9 cellular contexts compared by ENCODE assay signal in genomic region chr14:80587096-80587724, GRCh38.
A peak's percentile ranks its signal among the peaks of the same experiment; 100 is the strongest.
DNase-seq lines count a peak whose midpoint lies in the region; ATAC-seq and TF ChIP-seq lines count a peak whose summit lies in the region.
"Had no signal": no experiment of that assay in that cellular context is flagged by ENCODE, and none has a peak within 500 bp of the region (broad histone marks: within the 10 kb centered on the region; RNA-seq: fewer than 3 reads in every experiment).

No MANE protein-coding gene starts in this region.

- H3K27me3 Mint-ChIP-seq in stimulated activated memory B cell treated with anti-CD40 and anti-IgM and Interleukin-4, amounts not matched to agents 10 μg/mL and 1 μg/mL and 100 μg/mL, for 72 hours = no peaks in the 10 kb centered on the region
- H3K27me3 Mint-ChIP-seq: memory B cell had no signal

- no peak overlapping the region for H2AFZ ChIP-seq in SU-DHL-6 (ENCODE audit: low read depth, low read length, severe bottlenecking)

- H3K27ac ChIP-seq in cardiac muscle cell (no peak overlapping the region), right cardiac atrium (ENCODE audit: low read length) (no peak overlapping the region), SU-DHL-6 (ENCODE audit: low read depth, low read length) (no peak overlapping the region)

- intact Hi-C loops in right cardiac atrium (cut with DNase I) = no loop called here

- WGBS in right cardiac atrium = 73% methylated on average over 3 of the region's 3 CpGs

- peak; percentile 65 for TF ChIP-seq CTCF in cardiac muscle cell (IDR thresholded peaks at IDR 0.05; ENCODE audit: low read depth, low read length)
- TF ChIP-seq CTCF in SU-DHL-6 (IDR thresholded peaks at IDR 0.05; ENCODE audit: insufficient read depth, low read length, poor library complexity, severe bottlenecking) = peak; percentile 50
- peak; percentile 71 for TF ChIP-seq CTCF in fibroblast of pulmonary artery (IDR thresholded peaks at IDR 0.05; ENCODE audit: low read length, missing control alignments)

- H3K27me3 ChIP-seq in cardiac muscle cell (no peaks in the 10 kb centered on the region), right cardiac atrium (ENCODE audit: control insufficient read depth, insufficient read depth) (no peaks in the 10 kb centered on the region), SU-DHL-6 (ENCODE audit: low read length) (no peaks in the 10 kb centered on the region)

- no peaks in the 10 kb centered on the region for H3K79me2 ChIP-seq in SU-DHL-6 (ENCODE audit: insufficient read depth, low read length)

- ATAC-seq in right cardiac atrium (no peak), GM21360 (IDR thresholded peaks at IDR 0.05; ENCODE audit: unreplicated experiment) (peak; percentile 96), HG03469 (IDR thresholded peaks at IDR 0.05; ENCODE audit: unreplicated experiment) (peak; percentile 94)
- ATAC-seq in stimulated activated memory B cell treated with anti-CD40 and anti-IgM and Interleukin-4, amounts not matched to agents 10 μg/mL and 1 μg/mL and 100 μg/mL, for 72 hours = peak; percentile 68

- H4K20me1 ChIP-seq in SU-DHL-6 (ENCODE audit: low read depth, low read length) = no peaks in the 10 kb centered on the region

- no peaks in the 10 kb centered on the region for H3K36me3 ChIP-seq in cardiac muscle cell
- no peaks in the 10 kb centered on the region for H3K36me3 ChIP-seq in SU-DHL-6 (ENCODE audit: low read length)

- no peaks in the 10 kb centered on the region for H3K9me3 ChIP-seq in cardiac muscle cell (ENCODE audit: low read depth)
- no peaks in the 10 kb centered on the region for H3K9me3 ChIP-seq in right cardiac atrium (ENCODE audit: control insufficient read depth, low read length)
- no peaks in the 10 kb centered on the region for H3K9me3 ChIP-seq in SU-DHL-6 (ENCODE audit: insufficient read depth, low read length)

- no peaks in the 10 kb centered on the region for H3F3A ChIP-seq in SU-DHL-6 (ENCODE audit: insufficient read depth)

- no peak overlapping the region for H3K4me2 ChIP-seq in SU-DHL-6 (ENCODE audit: low read depth, low read length, poor library complexity, severe bottlenecking)

- H3K4me1 ChIP-seq in cardiac muscle cell (ENCODE audit: low read depth) = peaks cover 20% of the 10 kb centered on the region
- no peaks in the 10 kb centered on the region for H3K4me1 ChIP-seq in right cardiac atrium (ENCODE audit: control insufficient read depth, insufficient read depth, low read length)

- H3K4me1 Mint-ChIP-seq in stimulated activated memory B cell treated with anti-CD40 and anti-IgM and Interleukin-4, amounts not matched to agents 10 μg/mL and 1 μg/mL and 100 μg/mL, for 72 hours = peaks cover 6% of the 10 kb centered on the region
- H3K4me1 Mint-ChIP-seq: memory B cell had no signal

- H3K4me3 Mint-ChIP-seq in stimulated activated memory B cell treated with anti-CD40 and anti-IgM and Interleukin-4, amounts not matched to agents 10 μg/mL and 1 μg/mL and 100 μg/mL, for 72 hours = no peak overlapping the region
- H3K4me3 Mint-ChIP-seq: memory B cell had no signal

- peaks cover 3% of the 10 kb centered on the region for H3K9me3 Mint-ChIP-seq in stimulated activated memory B cell treated with anti-CD40 and anti-IgM and Interleukin-4, amounts not matched to agents 10 μg/mL and 1 μg/mL and 100 μg/mL, for 72 hours

- peak; percentile 28 to 71 for DNase-seq in cardiac muscle cell (ENCODE audit: low read depth in 1 of 2, low spot score in 1 of 2)
- DNase-seq in right cardiac atrium = no peak
- DNase-seq in fibroblast of pulmonary artery (ENCODE audit: low read depth) = peak; percentile 70
- no peak for DNase-seq in NK-92 treated with Interleukin-12 subunit alpha and Interleukin-12 subunit beta, amount 100 ng/mL, for 24 hours (lab: John Stamatoyannopoulos, UW)

- peaks cover 16% of the 10 kb centered on the region for H3K36me3 Mint-ChIP-seq in stimulated activated memory B cell treated with anti-CD40 and anti-IgM and Interleukin-4, amounts not matched to agents 10 μg/mL and 1 μg/mL and 100 μg/mL, for 72 hours

- H3K9ac ChIP-seq in SU-DHL-6 (ENCODE audit: low read length) = no peak overlapping the region

- H3K9me2 ChIP-seq in SU-DHL-6 (replicated peaks; ENCODE audit: insufficient read depth, low read length) = no peaks in the 10 kb centered on the region

- no peak overlapping the region for H3K27ac Mint-ChIP-seq in stimulated activated memory B cell treated with anti-CD40 and anti-IgM and Interleukin-4, amounts not matched to agents 10 μg/mL and 1 μg/mL and 100 μg/mL, for 72 hours
- H3K27ac Mint-ChIP-seq: memory B cell had no signal

- H3K4me3 ChIP-seq in cardiac muscle cell (no peak overlapping the region), right cardiac atrium (ENCODE audit: low read length) (no peak overlapping the region), SU-DHL-6 (ENCODE audit: insufficient read depth, low read length, poor library complexity, severe bottlenecking) (no peak overlapping the region), fibroblast of pulmonary artery (replicated peaks; ENCODE audit: low read depth, low read length) (no peak overlapping the region)

Comparison
In these comparisons a context has a peak if more than half of its experiments do, and no peak if none do; other contexts are left out.
1. DNase-seq: peak in cardiac muscle cell (2 of 2) and fibroblast of pulmonary artery (single experiment); none in right cardiac atrium (0 of 3) and NK-92 treated with Interleukin-12 subunit alpha and Interleukin-12 subunit beta, amount 100 ng/mL, for 24 hours (single experiment).
2. ATAC-seq: peak in GM21360 (single experiment), HG03469 (single experiment) and stimulated activated memory B cell treated with anti-CD40 and anti-IgM and Interleukin-4, amounts not matched to agents 10 μg/mL and 1 μg/mL and 100 μg/mL, for 72 hours (single experiment); none in right cardiac atrium (0 of 2).
3. Peak in every context shown above with its lines, with median percentiles within 50 percentile points of each other: CTCF ChIP-seq.